Comparison of ENCODE assay signal across 26 cellular contexts in the genomic region with DNA sequence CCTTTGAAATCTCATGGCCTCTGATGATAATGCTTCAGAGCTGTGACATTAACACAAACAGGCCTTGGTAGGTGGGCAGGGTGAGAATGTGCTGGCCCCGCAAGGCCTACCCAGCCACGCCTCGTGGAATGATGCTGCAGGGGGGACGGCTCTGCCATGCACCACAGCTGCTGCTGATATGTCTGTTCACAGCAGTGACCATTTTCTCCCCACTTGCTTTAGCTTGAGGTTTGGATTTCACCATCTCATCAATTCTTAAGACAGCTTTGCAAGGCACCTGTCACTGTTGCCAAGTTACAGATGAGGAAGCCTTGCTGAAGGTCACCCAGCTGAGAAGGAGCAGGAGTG.
DNase-seq lines count a peak whose midpoint lies in the region; ATAC-seq and TF ChIP-seq lines count a peak whose summit lies in the region.
"Had no signal": no experiment of that assay in that cellular context is flagged by ENCODE, and none has a peak within 500 bp of the region (broad histone marks: within the 10 kb centered on the region; RNA-seq: fewer than 3 reads in every experiment).

No MANE protein-coding gene starts in this region.

- H3K36me3 Mint-ChIP-seq in natural killer cell treated with Interleukin-12 subunit alpha and Interleukin-12 subunit beta and Interleukin-15 and Interleukin-18, amount 100 ng/mL, for 72 hours: no peaks in the 10 kb centered on the region
- no peaks in the 10 kb centered on the region for H3K36me3 Mint-ChIP-seq in natural killer cell
- no peaks in the 10 kb centered on the region for H3K36me3 Mint-ChIP-seq in CD8-positive, alpha-beta T cell

- no peak overlapping the region for H3K9ac ChIP-seq in neuronal stem cell (ENCODE audit: low read depth, low read length, poor library complexity)
- H3K9ac ChIP-seq: BLaER1, GM23248, KMS-11 had no signal

- H3K4me2 ChIP-seq in neuronal stem cell (ENCODE audit: insufficient read depth, low read length, poor library complexity, severe bottlenecking): no peak overlapping the region
- H3K4me2 ChIP-seq: BLaER1, KMS-11 had no signal

- no peak overlapping the region for H2BK5ac ChIP-seq in neuronal stem cell (ENCODE audit: low read length)

- H3K27ac ChIP-seq in neuronal stem cell (replicated peaks; ENCODE audit: low read length): no peak overlapping the region
- H3K27ac ChIP-seq in CD8-positive, alpha-beta T cell (ENCODE audit: low read depth, low read length): no peak overlapping the region
- no peak overlapping the region for H3K27ac ChIP-seq in upper lobe of right lung
- H3K27ac ChIP-seq: 22Rv1, BLaER1, GM23248, KMS-11, Peyer's patch had no signal

- TF ChIP-seq CTCF in natural killer cell (IDR thresholded peaks at IDR 0.05) (no peak), upper lobe of right lung (IDR thresholded peaks at IDR 0.05) (no peak)
- TF ChIP-seq CTCF in CD8-positive, alpha-beta T cell (IDR thresholded peaks at IDR 0.05): no peak

- H3K18ac ChIP-seq in neuronal stem cell (ENCODE audit: low read length): no peak overlapping the region

- H3K23ac ChIP-seq in neuronal stem cell (ENCODE audit: low read depth, low read length, poor library complexity): no peak overlapping the region

- no CpG with 5 or more reads among the region's 4 CpGs for WGBS in neuronal stem cell (ENCODE audit: extremely low coverage in 2 of 2, insufficient read length in 2 of 2, insufficient replicate concordance in 1 of 2), 2 donors

- POLR2A ChIA-PET in CD8-positive, alpha-beta T cell (lab: Charles Lee): no interaction called here

- H3K27me3 ChIP-seq in neuronal stem cell (ENCODE audit: control insufficient read depth in 3 of 3, insufficient read depth in 3 of 3, low read depth in 1 of 3, low read length in 3 of 3) (peaks cover 0 to 17% (median 0%) of the 10 kb centered on the region in 3 experiments), upper lobe of right lung (no peaks in the 10 kb centered on the region)
- H3K27me3 ChIP-seq in CD8-positive, alpha-beta T cell (ENCODE audit: insufficient read depth, low read length): no peaks in the 10 kb centered on the region
- H3K27me3 ChIP-seq: BLaER1, Peyer's patch had no signal

- no peaks in the 10 kb centered on the region for H3K4me1 Mint-ChIP-seq in natural killer cell treated with Interleukin-12 subunit alpha and Interleukin-12 subunit beta and Interleukin-15 and Interleukin-18, amount 100 ng/mL, for 72 hours (ENCODE audit: low read depth in 2 of 2)
- no peaks in the 10 kb centered on the region for H3K4me1 Mint-ChIP-seq in natural killer cell
- H3K4me1 Mint-ChIP-seq in CD8-positive, alpha-beta T cell (ENCODE audit: low read depth): no peaks in the 10 kb centered on the region

- H3K27me3 Mint-ChIP-seq in natural killer cell treated with Interleukin-12 subunit alpha and Interleukin-12 subunit beta and Interleukin-15 and Interleukin-18, amount 100 ng/mL, for 72 hours: no peaks in the 10 kb centered on the region
- H3K27me3 Mint-ChIP-seq in natural killer cell (ENCODE audit: low read depth in 2 of 2): no peaks in the 10 kb centered on the region
- no peaks in the 10 kb centered on the region for H3K27me3 Mint-ChIP-seq in CD8-positive, alpha-beta T cell (ENCODE audit: low read depth)
- H3K27me3 Mint-ChIP-seq: CD4-positive, alpha-beta T cell had no signal

- intact Hi-C loops in natural killer cell (cut with micrococcal nuclease): no loop called here
- intact Hi-C loops in CD8-positive, alpha-beta T cell (cut with DNase I, micrococcal nuclease): no loop called here
- intact Hi-C loops in upper lobe of right lung (cut with DNase I): no loop called here

- H3K14ac ChIP-seq in neuronal stem cell (ENCODE audit: low read length): no peak overlapping the region

- ATAC-seq in natural killer cell treated with Interleukin-12 subunit alpha and Interleukin-12 subunit beta and Interleukin-15 and Interleukin-18, amount 100 ng/mL, for 72 hours: no peak
- no peak for ATAC-seq in natural killer cell
- ATAC-seq in CD8-positive, alpha-beta T cell: no peak
- no peak for ATAC-seq in upper lobe of right lung
- ATAC-seq in GM21528 (IDR thresholded peaks at IDR 0.05; ENCODE audit: low FRiP score, unreplicated experiment): no peak
- ATAC-seq: GM12878 had no signal

- no peak overlapping the region for H3K4me3 Mint-ChIP-seq in natural killer cell treated with Interleukin-12 subunit alpha and Interleukin-12 subunit beta and Interleukin-15 and Interleukin-18, amount 100 ng/mL, for 72 hours
- H3K4me3 Mint-ChIP-seq in natural killer cell: no peak overlapping the region
- H3K4me3 Mint-ChIP-seq in CD8-positive, alpha-beta T cell: no peak overlapping the region
- H3K4me3 Mint-ChIP-seq: CD4-positive, alpha-beta T cell had no signal

- H3K4ac ChIP-seq in neuronal stem cell (ENCODE audit: low read length): no peak overlapping the region

- H3K4me1 ChIP-seq in neuronal stem cell (ENCODE audit: control insufficient read depth in 2 of 2, insufficient read depth in 1 of 2, low read depth in 1 of 2, low read length in 2 of 2) (peaks cover 0 to 8% of the 10 kb centered on the region in 2 donors), upper lobe of right lung (no peaks in the 10 kb centered on the region)
- H3K4me1 ChIP-seq in CD8-positive, alpha-beta T cell (ENCODE audit: insufficient read depth, low read length): no peaks in the 10 kb centered on the region
- H3K4me1 ChIP-seq: Peyer's patch had no signal

- H4K91ac ChIP-seq in neuronal stem cell (ENCODE audit: low read depth, low read length, poor library complexity): no peak overlapping the region

- no peak overlapping the region for H2AFZ ChIP-seq in neuronal stem cell (ENCODE audit: low read length)
- H2AFZ ChIP-seq: GM23248 had no signal

- H3K4me3 ChIP-seq in neuronal stem cell (ENCODE audit: low read length in 2 of 2) (no peak overlapping the region), upper lobe of right lung (no peak overlapping the region)
- no peak overlapping the region for H3K4me3 ChIP-seq in CD8-positive, alpha-beta T cell (ENCODE audit: low read depth, low read length)
- H3K4me3 ChIP-seq: BLaER1, GM12878, GM23248, Peyer's patch had no signal

- DNase-seq in NCI-H82 (lab: John Stamatoyannopoulos, UW) (peak; percentile 71), NCI-H82 treated with DMSO at 0.1 percent for 48 hours (lab: John Stamatoyannopoulos, UW; ENCODE audit: unreplicated experiment) (no peak), natural killer cell (no peak), neuronal stem cell (ENCODE audit: low spot score) (no peak), upper lobe of right lung (no peak)
- DNase-seq in natural killer cell treated with Interleukin-12 subunit alpha and Interleukin-12 subunit beta and Interleukin-15 and Interleukin-18, amount 100 ng/mL, for 72 hours (ENCODE audit: low spot score): peak; percentile 16
- no peak for DNase-seq in CD8-positive, alpha-beta T cell
- DNase-seq: ACHN; CD4-positive, alpha-beta T cell; DMS 273 treated with DMSO at 0.1 percent for 48 hours; DMS79 treated with DMSO at 0.1 percent for 48 hours; GM23248; HCEC 1CT; NCI-H1092 treated with DMSO at 0.1 percent for 48 hours; NCI-H146; NCI-H2029; NCI-H226; NCI-H510A treated with DMSO at 0.1 percent for 48 hours; NCI-H774 had no signal

- H3K27ac Mint-ChIP-seq in natural killer cell treated with Interleukin-12 subunit alpha and Interleukin-12 subunit beta and Interleukin-15 and Interleukin-18, amount 100 ng/mL, for 72 hours: no peak overlapping the region
- no peak overlapping the region for H3K27ac Mint-ChIP-seq in natural killer cell
- H3K27ac Mint-ChIP-seq in CD8-positive, alpha-beta T cell: no peak overlapping the region
- H3K27ac Mint-ChIP-seq: CD4-positive, alpha-beta T cell had no signal

- CTCF ChIA-PET in CD8-positive, alpha-beta T cell (lab: Charles Lee): interaction anchor here (1.0 to 1.6 kb wide), 5 partner anchors 8 to 275 kb away, joined by 3 to 5 read pairs (median 4); no protein-coding TSS in a partner anchor

- no peak overlapping the region for H2BK12ac ChIP-seq in neuronal stem cell (ENCODE audit: low read length)

- no peaks in the 10 kb centered on the region for H3K36me3 ChIP-seq in neuronal stem cell (replicated peaks in 1 of 2; ENCODE audit: control insufficient read depth in 2 of 2, insufficient read depth in 2 of 2, low read length in 2 of 2)
- no peaks in the 10 kb centered on the region for H3K36me3 ChIP-seq in CD8-positive, alpha-beta T cell (ENCODE audit: insufficient read depth, low read length)
- no peaks in the 10 kb centered on the region for H3K36me3 ChIP-seq in upper lobe of right lung
- H3K36me3 ChIP-seq: BLaER1, Peyer's patch had no signal

- no peaks in the 10 kb centered on the region for H3K9me3 Mint-ChIP-seq in natural killer cell treated with Interleukin-12 subunit alpha and Interleukin-12 subunit beta and Interleukin-15 and Interleukin-18, amount 100 ng/mL, for 72 hours
- H3K9me3 Mint-ChIP-seq in natural killer cell: no peaks in the 10 kb centered on the region
- H3K9me3 Mint-ChIP-seq in CD8-positive, alpha-beta T cell: no peaks in the 10 kb centered on the region
- H3K9me3 Mint-ChIP-seq: CD4-positive, alpha-beta T cell had no signal

- no peaks in the 10 kb centered on the region for H3K9me3 ChIP-seq in neuronal stem cell (replicated peaks in 1 of 2; ENCODE audit: control insufficient read depth in 2 of 2, insufficient read depth in 1 of 2, low read depth in 1 of 2, low read length in 2 of 2)
- H3K9me3 ChIP-seq in CD8-positive, alpha-beta T cell (ENCODE audit: low read length): no peaks in the 10 kb centered on the region
- no peaks in the 10 kb centered on the region for H3K9me3 ChIP-seq in upper lobe of right lung
- H3K9me3 ChIP-seq: BLaER1, Caco-2, Peyer's patch had no signal

- H2AK5ac ChIP-seq in neuronal stem cell (ENCODE audit: low read depth, low read length): no peak overlapping the region

- no peaks in the 10 kb centered on the region for H3K79me1 ChIP-seq in neuronal stem cell (ENCODE audit: low read depth, low read length)

- peak overlapping the region; percentile 25 for H2BK15ac ChIP-seq in neuronal stem cell (ENCODE audit: low read length)

- no peak overlapping the region for H2BK120ac ChIP-seq in neuronal stem cell (ENCODE audit: low read depth, low read length)

- H4K8ac ChIP-seq in neuronal stem cell (ENCODE audit: low read depth, low read length): no peak overlapping the region

Comparison
In these comparisons a context has a peak if more than half of its experiments do, and no peak if none do; other contexts are left out.
1. DNase-seq: peak in NCI-H82 (single experiment) and natural killer cell treated with Interleukin-12 subunit alpha and Interleukin-12 subunit beta and Interleukin-15 and Interleukin-18, amount 100 ng/mL, for 72 hours (single experiment); none in NCI-H82 treated with DMSO at 0.1 percent for 48 hours (single experiment), natural killer cell (single experiment), neuronal stem cell (single experiment), CD8-positive, alpha-beta T cell (0 of 7) and upper lobe of right lung (single experiment).